Comparison of ENCODE assay signal across 8 cellular contexts in genomic region chr5:81425569-81425968, GRCh38. TPM values are rescaled to one million over a fixed set of nuclear protein-coding genes. Genes with fewer than 3 reads are reported as not detected.
DNase-seq lines count a peak whose midpoint lies in the region; ATAC-seq, FAIRE-seq and TF ChIP-seq lines count a peak whose summit lies in the region.

No MANE protein-coding gene starts in this region.

- peak overlapping the region; percentile 3 for H3K27ac Mint-ChIP-seq in CD4-positive, alpha-beta T cell

- H3K4me3 Mint-ChIP-seq in CD4-positive, alpha-beta T cell = no peak overlapping the region

- no peak overlapping the region for H3K4me2 ChIP-seq in HepG2 (ENCODE audit: low read depth, low read length)

- TF ChIP-seq POLR2A in H54 (IDR thresholded peaks at IDR 0.05; ENCODE audit: low read depth, low read length) = no peak
- TF ChIP-seq POLR2A in breast epithelium (IDR thresholded peaks at IDR 0.05) = no peak
- TF ChIP-seq POLR2A in HepG2 (IDR thresholded peaks at IDR 0.05; ENCODE audit: insufficient read depth in 1 of 2, low read depth in 2 of 2, low read length in 2 of 2) = no peak

- WGBS in HepG2 (ENCODE audit: low lambda C conversion rate) = 3% methylated on average over 2 of the region's 2 CpGs

- no peak for TF ChIP-seq EP300 in HepG2 (IDR thresholded peaks at IDR 0.05; ENCODE audit: low read depth in 2 of 2, low read length in 2 of 2)
- TF ChIP-seq EP300 in HepG2 (CRISPR knock-in tag; IDR thresholded peaks at IDR 0.05; ENCODE audit: borderline replicate concordance) = no peak

- H3K36me3 Mint-ChIP-seq in CD4-positive, alpha-beta T cell (ENCODE audit: low read depth) = peaks cover 31% of the 10 kb centered on the region

- ATAC-seq in CD4-positive, alpha-beta T cell (ENCODE audit: poor library complexity) = peak; percentile 71
- ATAC-seq in HepG2 (peak; percentile 53; the same call in 2 of the 3 replicates), HG02840 (IDR thresholded peaks at IDR 0.05; ENCODE audit: low FRiP score, unreplicated experiment) (no peak)

- TF ChIP-seq RAD21 in HepG2 (CRISPR knock-in tag; IDR thresholded peaks at IDR 0.05) = 0 out of 2 replicates have a peak, but pooled peaks have one; percentile 26

- peak; percentile 89 for TF ChIP-seq CTCF in CD4-positive, alpha-beta T cell (IDR thresholded peaks at IDR 0.05)
- TF ChIP-seq CTCF in breast epithelium (IDR thresholded peaks at IDR 0.05) (peak; percentile 51 to 70 (median 55)), HepG2 (CRISPR knock-in tag; IDR thresholded peaks at IDR 0.05) (peak; percentile 44)

- H3K27me3 ChIP-seq in CD4-positive, alpha-beta T cell (ENCODE audit: control insufficient read depth, insufficient read depth, low read length) = no peaks in the 10 kb centered on the region
- H3K27me3 ChIP-seq in breast epithelium (no peaks in the 10 kb centered on the region), HepG2 (ENCODE audit: control insufficient read depth in 1 of 2, insufficient read depth in 2 of 2, low read length in 2 of 2) (no peaks in the 10 kb centered on the region)

- in situ Hi-C loops in HepG2 (cut with HindIII; ENCODE audit: extremely low pct_ligation_motif_present, low pct_unique_long_range_greater_than_20kb) = loop anchor here (10.0 kb wide), 2 partner anchors 739 to 799 kb away; no protein-coding TSS in a partner anchor

- DNase-seq in CD4-positive, alpha-beta T cell = no peak
- DNase-seq in H54 (ENCODE audit: insufficient read length, low spot score) (no peak), NCI-H748 (lab: John Stamatoyannopoulos, UW; ENCODE audit: unreplicated experiment) (peak; percentile 57), breast epithelium (ENCODE audit: low spot score in 2 of 2) (no peak), HepG2 (ENCODE audit: low spot score) (peak; percentile 32), NK-92 (lab: John Stamatoyannopoulos, UW; ENCODE audit: unreplicated experiment) (no peak)
- DNase-seq in activated T-cell treated with anti-CD3 and anti-CD28 coated beads, Interleukin-2, amount 50 U/mL, for 1 hour = no peak

- peaks cover 11% of the 10 kb centered on the region for H3K4me1 Mint-ChIP-seq in CD4-positive, alpha-beta T cell (ENCODE audit: low read depth)

- H3K79me2 ChIP-seq in HepG2 (ENCODE audit: insufficient read depth, low read length) = no peaks in the 10 kb centered on the region

- BruUV-seq in HepG2 (replicated peaks; lab: Mats Ljungman, UMichigan) = no TSS peak

- H3K4me3 ChIP-seq in breast epithelium (no peak overlapping the region), HepG2 (replicated peaks in 1 of 3; ENCODE audit: insufficient read depth in 1 of 3, low read depth in 2 of 3, low read length in 3 of 3) (no peak overlapping the region)

- POLR2A ChIA-PET in CD4-positive, alpha-beta T cell (lab: Charles Lee) = interaction anchor here (0.9 to 3.1 kb wide), 2 partner anchors 427 to 740 kb away, joined by 3 to 9 read pairs; no protein-coding TSS in a partner anchor
- POLR2A ChIA-PET in HepG2 (lab: Yijun Ruan, JAX) = no interaction called here

- H3K9me3 Mint-ChIP-seq in CD4-positive, alpha-beta T cell = no peaks in the 10 kb centered on the region

- H3K27me3 Mint-ChIP-seq in CD4-positive, alpha-beta T cell = no peaks in the 10 kb centered on the region

- intact Hi-C loops in CD4-positive, alpha-beta T cell (cut with DNase I, micrococcal nuclease) = loop anchor here (1.0 to 5.0 kb wide), 7 partner anchors 327 to 800 kb away; partner anchors contain the start of gene SSBP2 (in 1 of the 2)
- intact Hi-C loops in breast epithelium (cut with DNase I; ENCODE audit: low total_unique reads) (no loop called here), HepG2 (cut with micrococcal nuclease; ENCODE audit: unreplicated experiment) (loop anchor here (1.0 to 10.0 kb wide), 4 partner anchors 79 to 800 kb away; no protein-coding TSS in a partner anchor)

- H3K27ac ChIP-seq in CD4-positive, alpha-beta T cell (ENCODE audit: low read depth, low read length) = peak overlapping the region; percentile 3
- H3K27ac ChIP-seq in breast epithelium (peak overlapping the region; percentile 41 to 59), HepG2 (ENCODE audit: extremely low read length, insufficient read depth, low read length) (no peak overlapping the region)

- FAIRE-seq in H54 (lab: Jason Lieb, UNC) (peak; percentile 50), HepG2 (lab: Jason Lieb, UNC) (peak; percentile 56)

- H2AFZ ChIP-seq in HepG2 (ENCODE audit: low read length) = no peak overlapping the region

- H3K9me3 ChIP-seq in CD4-positive, alpha-beta T cell (ENCODE audit: control insufficient read depth, low read length) = no peaks in the 10 kb centered on the region
- no peaks in the 10 kb centered on the region for H3K9me3 ChIP-seq in breast epithelium
- no peaks in the 10 kb centered on the region for H3K9me3 ChIP-seq in HepG2 (ENCODE audit: low read length)

- H4K20me1 ChIP-seq in HepG2 (ENCODE audit: insufficient read depth, low read length) = no peaks in the 10 kb centered on the region

- H3K4me1 ChIP-seq in breast epithelium (peaks cover 0 to 7% of the 10 kb centered on the region in 2 donors), HepG2 (ENCODE audit: insufficient read depth, low read length) (peaks cover 13% of the 10 kb centered on the region; the same call in 1 of the 2 replicates)

- CTCF ChIA-PET in CD4-positive, alpha-beta T cell (lab: Charles Lee) = interaction anchor here (0.7 to 1.5 kb wide), 3 partner anchors 426 to 800 kb away, joined by 3 to 5 read pairs (median 4); no protein-coding TSS in a partner anchor
- CTCF ChIA-PET in HepG2 (lab: Yijun Ruan, JAX; ENCODE audit: low intra/inter-chr PET ratio, low total read pairs) = interaction anchor here (0.9 to 1.6 kb wide), 3 partner anchors 740 to 800 kb away, joined by 3 to 8 read pairs (median 6); no protein-coding TSS in a partner anchor

- H3K9ac ChIP-seq in HepG2 (ENCODE audit: insufficient read depth, low read depth, low read length) = no peak overlapping the region

- H3K36me3 ChIP-seq in breast epithelium (no peaks in the 10 kb centered on the region), HepG2 (replicated peaks in 1 of 2; ENCODE audit: control insufficient read depth in 1 of 2, insufficient read depth in 2 of 2, low read length in 2 of 2) (no peaks in the 10 kb centered on the region)

TF ChIP-seq in HepG2, 621 proteins besides CTCF, POLR2A, EP300 and RAD21 (continues in another document):
- TF ChIP-seq SMC3 (IDR thresholded peaks at IDR 0.05; ENCODE audit: low read length) (peak; percentile 41), STAG1 (CRISPR knock-in tag; IDR thresholded peaks at IDR 0.05) (peak; percentile 52), SP140L (CRISPR knock-in tag; IDR thresholded peaks at IDR 0.05; ENCODE audit: borderline replicate concordance) (no peak), ZEB1 (IDR thresholded peaks at IDR 0.05; ENCODE audit: insufficient replicate concordance, low read depth) (no peak), ZNF383 (CRISPR knock-in tag; IDR thresholded peaks at IDR 0.05; ENCODE audit: borderline replicate concordance) (no peak), KLF13 (CRISPR knock-in tag; IDR thresholded peaks at IDR 0.05) (no peak), ZNF20 (CRISPR knock-in tag; IDR thresholded peaks at IDR 0.05) (no peak), BCL6 (CRISPR knock-in tag; IDR thresholded peaks at IDR 0.05) (no peak), ZNF441 (CRISPR knock-in tag; IDR thresholded peaks at IDR 0.05; ENCODE audit: borderline replicate concordance) (no peak), TOPORS (CRISPR knock-in tag; IDR thresholded peaks at IDR 0.05) (no peak)
- TF ChIP-seq, protein P1, sequence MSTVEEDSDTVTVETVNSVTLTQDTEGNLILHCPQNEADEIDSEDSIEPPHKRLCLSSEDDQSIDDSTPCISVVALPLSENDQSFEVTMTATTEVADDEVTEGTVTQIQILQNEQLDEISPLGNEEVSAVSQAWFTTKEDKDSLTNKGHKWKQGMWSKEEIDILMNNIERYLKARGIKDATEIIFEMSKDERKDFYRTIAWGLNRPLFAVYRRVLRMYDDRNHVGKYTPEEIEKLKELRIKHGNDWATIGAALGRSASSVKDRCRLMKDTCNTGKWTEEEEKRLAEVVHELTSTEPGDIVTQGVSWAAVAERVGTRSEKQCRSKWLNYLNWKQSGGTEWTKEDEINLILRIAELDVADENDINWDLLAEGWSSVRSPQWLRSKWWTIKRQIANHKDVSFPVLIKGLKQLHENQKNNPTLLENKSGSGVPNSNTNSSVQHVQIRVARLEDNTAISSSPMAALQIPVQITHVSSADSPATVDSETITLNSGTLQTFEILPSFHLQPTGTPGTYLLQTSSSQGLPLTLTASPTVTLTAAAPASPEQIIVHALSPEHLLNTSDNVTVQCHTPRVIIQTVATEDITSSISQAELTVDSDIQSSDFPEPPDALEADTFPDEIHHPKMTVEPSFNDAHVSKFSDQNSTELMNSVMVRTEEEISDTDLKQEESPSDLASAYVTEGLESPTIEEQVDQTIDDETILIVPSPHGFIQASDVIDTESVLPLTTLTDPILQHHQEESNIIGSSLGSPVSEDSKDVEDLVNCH (CRISPR knock-in tag; IDR thresholded peaks at IDR 0.05) = no peak

RNA-seq across cellular contexts. Expression of gene ACOT12, which starts 31.6 kb away (rescaled TPM):
- total RNA-seq in CD4-positive, alpha-beta T cell = under 1 TPM; 0.39 to 0.44 TPM
- not detected for total RNA-seq in breast epithelium
- not detected in 2 replicates for total RNA-seq in HepG2 (2016; rRNA removed; fragmentation: Illumina TruSeq; extraction: Trizol)
- total RNA-seq in HepG2 (2016; cell fraction: cytosol; rRNA removed; fragmentation: Illumina TruSeq; extraction: Trizol; ENCODE audit: low read depth) = not detected in 2 replicates
- total RNA-seq in HepG2 (2016; cell fraction: insoluble cytoplasmic fraction; rRNA removed; fragmentation: Illumina TruSeq; extraction: Trizol) = not detected in 2 replicates
- total RNA-seq in HepG2 (2016; cell fraction: membrane; rRNA removed; fragmentation: Illumina TruSeq; extraction: Trizol) = not detected in 2 replicates
- not detected in 2 replicates for total RNA-seq in HepG2 (2016; cell fraction: nucleus; rRNA removed; fragmentation: Illumina TruSeq; extraction: Trizol)
- polyA plus RNA-seq in HepG2 (2011; rRNA removed) = not detected in 2 replicates
- not detected in 2 replicates for polyA plus RNA-seq in HepG2 (2011; cell fraction: cytosol; rRNA removed)
- polyA plus RNA-seq in HepG2 (2011; cell fraction: nucleus; rRNA removed) = 0.05 TPM in 1 of 2 replicates, not detected in the other
- polyA plus RNA-seq in HepG2 (2012) = 0.09 TPM in 1 of 2 replicates, not detected in the other
- polyA plus RNA-seq in HepG2 (2016; cell fraction: cytosol; fragmentation: Illumina TruSeq; extraction: Trizol; ENCODE audit: low read depth) = not detected in 2 replicates
- polyA plus RNA-seq in HepG2 (2016; cell fraction: insoluble cytoplasmic fraction; fragmentation: Illumina TruSeq; extraction: Trizol; ENCODE audit: low read depth) = not detected in 2 replicates
- not detected in 2 replicates for polyA plus RNA-seq in HepG2 (2016; cell fraction: membrane; fragmentation: Illumina TruSeq; extraction: Trizol; ENCODE audit: low read depth)
- 0.29 TPM in 1 of 2 replicates, not detected in the other for polyA plus RNA-seq in HepG2 (2016; cell fraction: nucleus; fragmentation: Illumina TruSeq; extraction: Trizol; ENCODE audit: insufficient read depth, low read depth)
- not detected in 2 replicates for polyA minus RNA-seq in HepG2 (2011; rRNA and poly(A)+ RNA removed; ENCODE audit: low replicate concordance)
- not detected in 2 replicates for polyA minus RNA-seq in HepG2 (2011; cell fraction: cytosol; rRNA and poly(A)+ RNA removed)
- not detected in 2 replicates for polyA minus RNA-seq in HepG2 (2011; cell fraction: nucleus; rRNA and poly(A)+ RNA removed)

Comparison
In these comparisons a context has a peak if more than half of its experiments do, and no peak if none do; other contexts are left out.
1. DNase-seq: peak in NCI-H748 (single experiment) and HepG2 (single experiment); none in CD4-positive, alpha-beta T cell (0 of 10), H54 (single experiment), breast epithelium (0 of 2), activated T-cell treated with anti-CD3 and anti-CD28 coated beads, Interleukin-2, amount 50 U/mL, for 1 hour (single experiment) and NK-92 (single experiment).
2. Peak in every context shown above with its lines, with median percentiles within 50 percentile points of each other: CTCF ChIP-seq.